Comparison of ENCODE assay signal across 23 cellular contexts in genomic region chr10:66642217-66642616, GRCh38.
A peak's percentile ranks its signal among the peaks of the same experiment; 100 is the strongest.
DNase-seq lines count a peak whose midpoint lies in the region; ATAC-seq, FAIRE-seq and TF ChIP-seq lines count a peak whose summit lies in the region.
"Had no signal": no experiment of that assay in that cellular context is flagged by ENCODE, and none has a peak within 500 bp of the region (broad histone marks: within the 10 kb centered on the region; RNA-seq: fewer than 3 reads in every experiment).

No MANE protein-coding gene starts in this region.

- no peak overlapping the region for H3K4me3 Mint-ChIP-seq in type B pancreatic cell
- H3K4me3 Mint-ChIP-seq: CD4-positive, CD25-positive, alpha-beta regulatory T cell had no signal

- intact Hi-C loops in pancreas (cut with DNase I) (no loop called here), vagina (cut with DNase I) (no loop called here)

- ATAC-seq in pancreas: peak in 3 of 4 donors; percentile 37 to 50 (median 46)

- WGBS in pancreas, 2 donors: 39 to 49% methylated on average over 1 of the region's 1 CpG

- peak; percentile 24 for DNase-seq in ELR (ENCODE audit: low read depth)
- peak; percentile 67 for DNase-seq in NCI-H226
- DNase-seq in choroid plexus epithelial cell (ENCODE audit: low read depth): peak; percentile 5
- DNase-seq in pancreas: no peak
- DNase-seq in stimulated activated CD4-positive, alpha-beta T cell treated with anti-CD3 and anti-CD28 coated beads, Interleukin-4, amount 100 ng/mL, for 24 hours: no peak
- DNase-seq in type B pancreatic cell (ENCODE audit: extremely low spot score, unreplicated experiment): no peak
- DNase-seq in vagina (ENCODE audit: extremely low spot score in 2 of 2): no peak
- DNase-seq: CD4-positive, CD25-positive, alpha-beta regulatory T cell; DMS153; DND-41; HCEC 1CT; MV-4-11; NCI-H1105 treated with DMSO at 0.1 percent for 48 hours; NCI-H146; NCI-H2029; NCI-H69; SIG-M5; SW 1271 had no signal

- no peaks in the 10 kb centered on the region for H3K4me1 Mint-ChIP-seq in type B pancreatic cell (ENCODE audit: unreplicated experiment)
- H3K4me1 Mint-ChIP-seq: CD4-positive, CD25-positive, alpha-beta regulatory T cell had no signal

- no peak overlapping the region for H3K27ac Mint-ChIP-seq in type B pancreatic cell
- H3K27ac Mint-ChIP-seq: CD4-positive, CD25-positive, alpha-beta regulatory T cell had no signal

- H3K9me3 ChIP-seq in pancreas: no peaks in the 10 kb centered on the region
- no peaks in the 10 kb centered on the region for H3K9me3 ChIP-seq in vagina
- H3K9me3 ChIP-seq: BLaER1 had no signal

- H3K27me3 Mint-ChIP-seq in type B pancreatic cell: no peaks in the 10 kb centered on the region
- H3K27me3 Mint-ChIP-seq: CD4-positive, CD25-positive, alpha-beta regulatory T cell had no signal

- H3K36me3 Mint-ChIP-seq in type B pancreatic cell: no peaks in the 10 kb centered on the region
- H3K36me3 Mint-ChIP-seq: CD4-positive, CD25-positive, alpha-beta regulatory T cell had no signal

- no peak for FAIRE-seq in pancreas (lab: Jason Lieb, UNC)
- FAIRE-seq: GM18507, H1, RCC 7860 had no signal

- H3K27me3 ChIP-seq in pancreas (no peaks in the 10 kb centered on the region), vagina (no peaks in the 10 kb centered on the region)
- H3K27me3 ChIP-seq: BLaER1 had no signal

- H3K9me3 Mint-ChIP-seq in type B pancreatic cell: no peaks in the 10 kb centered on the region

- H3K4me3 ChIP-seq in choroid plexus epithelial cell (ENCODE audit: low read depth, low read length) (no peak overlapping the region), pancreas (no peak overlapping the region), vagina (no peak overlapping the region)
- H3K4me3 ChIP-seq: BLaER1, SK-N-MC had no signal

- TF ChIP-seq CTCF in choroid plexus epithelial cell (conservative IDR thresholded peaks at IDR 0.05; ENCODE audit: low read depth, low read length): no peak
- TF ChIP-seq CTCF in pancreas (IDR thresholded peaks at IDR 0.05): no peak
- TF ChIP-seq CTCF in type B pancreatic cell (conservative IDR thresholded peaks at IDR 0.05): no peak
- no peak for TF ChIP-seq CTCF in vagina (IDR thresholded peaks at IDR 0.05)

- H3K27ac ChIP-seq in pancreas: no peak overlapping the region
- no peak overlapping the region for H3K27ac ChIP-seq in vagina
- H3K27ac ChIP-seq: BLaER1, SK-N-MC had no signal

- H3K4me1 ChIP-seq in pancreas (no peaks in the 10 kb centered on the region), vagina (no peaks in the 10 kb centered on the region)
- H3K4me1 ChIP-seq: BLaER1 had no signal

- TF ChIP-seq POLR2A in vagina (IDR thresholded peaks at IDR 0.05): no peak

- H3K36me3 ChIP-seq in pancreas (no peaks in the 10 kb centered on the region), vagina (no peaks in the 10 kb centered on the region)
- H3K36me3 ChIP-seq: BLaER1 had no signal

Comparison
In these comparisons a context has a peak if more than half of its experiments do, and no peak if none do; other contexts are left out.
1. DNase-seq: peak in ELR (single experiment), NCI-H226 (single experiment) and choroid plexus epithelial cell (single experiment); none in pancreas (0 of 6), stimulated activated CD4-positive, alpha-beta T cell treated with anti-CD3 and anti-CD28 coated beads, Interleukin-4, amount 100 ng/mL, for 24 hours (single experiment), type B pancreatic cell (single experiment) and vagina (0 of 2).